In genomic region chr19:45692187-45693111, GRCh38 we compare ENCODE assay signal across 1 cellular context.
TF ChIP-seq lines count a peak whose summit lies in the region.

QPCTL (plus strand) TSS chr19:45692666; CDS start chr19:45692704, 38 bp downstream.

TF ChIP-seq in HepG2, 621 proteins besides CTCF, POLR2A, EP300 and RAD21 (continued from another document and continues in another):
- TF ChIP-seq, protein P1, sequence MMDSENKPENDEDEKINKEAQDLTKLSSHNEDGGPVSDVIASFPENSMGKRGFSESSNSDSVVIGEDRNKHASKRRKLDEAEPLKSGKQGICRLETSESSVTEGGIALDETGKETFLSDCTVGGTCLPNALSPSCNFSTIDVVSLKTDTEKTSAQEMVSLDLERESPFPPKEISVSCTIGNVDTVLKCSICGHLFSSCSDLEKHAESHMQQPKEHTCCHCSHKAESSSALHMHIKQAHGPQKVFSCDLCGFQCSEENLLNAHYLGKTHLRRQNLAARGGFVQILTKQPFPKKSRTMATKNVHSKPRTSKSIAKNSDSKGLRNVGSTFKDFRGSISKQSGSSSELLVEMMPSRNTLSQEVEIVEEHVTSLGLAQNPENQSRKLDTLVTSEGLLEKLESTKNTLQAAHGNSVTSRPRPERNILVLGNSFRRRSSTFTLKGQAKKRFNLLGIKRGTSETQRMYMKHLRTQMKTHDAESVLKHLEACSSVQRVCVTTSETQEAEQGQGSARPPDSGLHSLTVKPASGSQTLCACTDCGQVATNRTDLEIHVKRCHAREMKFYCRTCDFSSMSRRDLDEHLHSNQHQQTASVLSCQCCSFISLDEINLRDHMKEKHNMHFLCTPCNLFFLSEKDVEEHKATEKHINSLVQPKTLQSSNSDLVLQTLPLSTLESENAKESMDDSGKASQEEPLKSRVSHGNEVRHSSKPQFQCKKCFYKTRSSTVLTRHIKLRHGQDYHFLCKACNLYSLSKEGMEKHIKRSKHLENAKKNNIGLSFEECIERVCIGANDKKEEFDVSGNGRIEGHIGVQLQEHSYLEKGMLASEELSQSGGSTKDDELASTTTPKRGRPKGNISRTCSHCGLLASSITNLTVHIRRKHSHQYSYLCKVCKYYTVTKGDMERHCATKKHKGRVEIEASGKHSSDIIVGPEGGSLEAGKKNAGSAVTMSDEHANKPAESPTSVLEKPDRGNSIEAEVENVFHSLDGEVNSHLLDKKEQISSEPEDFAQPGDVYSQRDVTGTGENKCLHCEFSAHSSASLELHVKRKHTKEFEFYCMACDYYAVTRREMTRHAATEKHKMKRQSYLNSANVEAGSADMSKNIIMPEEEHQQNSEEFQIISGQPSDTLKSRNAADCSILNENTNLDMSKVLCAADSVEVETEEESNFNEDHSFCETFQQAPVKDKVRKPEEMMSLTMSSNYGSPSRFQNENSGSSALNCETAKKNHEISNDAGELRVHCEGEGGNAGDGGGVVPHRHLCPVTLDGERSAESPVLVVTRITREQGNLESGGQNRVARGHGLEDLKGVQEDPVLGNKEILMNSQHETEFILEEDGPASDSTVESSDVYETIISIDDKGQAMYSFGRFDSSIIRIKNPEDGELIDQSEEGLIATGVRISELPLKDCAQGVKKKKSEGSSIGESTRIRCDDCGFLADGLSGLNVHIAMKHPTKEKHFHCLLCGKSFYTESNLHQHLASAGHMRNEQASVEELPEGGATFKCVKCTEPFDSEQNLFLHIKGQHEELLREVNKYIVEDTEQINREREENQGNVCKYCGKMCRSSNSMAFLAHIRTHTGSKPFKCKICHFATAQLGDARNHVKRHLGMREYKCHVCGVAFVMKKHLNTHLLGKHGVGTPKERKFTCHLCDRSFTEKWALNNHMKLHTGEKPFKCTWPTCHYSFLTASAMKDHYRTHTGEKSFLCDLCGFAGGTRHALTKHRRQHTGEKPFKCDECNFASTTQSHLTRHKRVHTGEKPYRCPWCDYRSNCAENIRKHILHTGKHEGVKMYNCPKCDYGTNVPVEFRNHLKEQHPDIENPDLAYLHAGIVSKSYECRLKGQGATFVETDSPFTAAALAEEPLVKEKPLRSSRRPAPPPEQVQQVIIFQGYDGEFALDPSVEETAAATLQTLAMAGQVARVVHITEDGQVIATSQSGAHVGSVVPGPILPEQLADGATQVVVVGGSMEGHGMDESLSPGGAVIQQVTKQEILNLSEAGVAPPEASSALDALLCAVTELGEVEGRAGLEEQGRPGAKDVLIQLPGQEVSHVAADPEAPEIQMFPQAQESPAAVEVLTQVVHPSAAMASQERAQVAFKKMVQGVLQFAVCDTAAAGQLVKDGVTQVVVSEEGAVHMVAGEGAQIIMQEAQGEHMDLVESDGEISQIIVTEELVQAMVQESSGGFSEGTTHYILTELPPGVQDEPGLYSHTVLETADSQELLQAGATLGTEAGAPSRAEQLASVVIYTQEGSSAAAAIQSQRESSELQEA (CRISPR knock-in tag; IDR thresholded peaks at IDR 0.05; ENCODE audit: not compliant biosample characterization): peak; percentile 76
- TF ChIP-seq NONO (IDR thresholded peaks at IDR 0.05) (no peak), NONO (CRISPR knock-in tag; conservative IDR thresholded peaks at IDR 0.05) (peak; percentile 4), SRSF1 (optimal IDR thresholded peaks at IDR 0.05; ENCODE audit: low read depth, low read length) (no peak), ZNF891 (CRISPR knock-in tag; IDR thresholded peaks at IDR 0.05) (peak; percentile 37; the same call in 1 of the 2 replicates), ZNF878 (CRISPR knock-in tag; IDR thresholded peaks at IDR 0.05) (no peak), ZNF414 (CRISPR knock-in tag; IDR thresholded peaks at IDR 0.05) (peak; percentile 62; the same call in 1 of the 2 replicates), RXRA (CRISPR knock-in tag; IDR thresholded peaks at IDR 0.05) (peak; percentile 40; the same call in 1 of the 2 replicates), CC2D1A (CRISPR knock-in tag; IDR thresholded peaks at IDR 0.05) (0 out of 2 replicates have a peak, but pooled peaks have one; percentile 6), KAT8 (CRISPR knock-in tag; IDR thresholded peaks at IDR 0.05) (0 out of 2 replicates have a peak, but pooled peaks have one; percentile 10), ELF4 (CRISPR knock-in tag; IDR thresholded peaks at IDR 0.05; ENCODE audit: borderline replicate concordance) (peak; percentile 16; the same call in 1 of the 2 replicates), TBP (CRISPR knock-in tag; IDR thresholded peaks at IDR 0.05) (no peak), MNT (IDR thresholded peaks at IDR 0.05) (peak; percentile 59), E2F1 (CRISPR knock-in tag; IDR thresholded peaks at IDR 0.05) (no peak), ZNF607 (CRISPR knock-in tag; IDR thresholded peaks at IDR 0.05; ENCODE audit: borderline replicate concordance) (0 out of 2 replicates have a peak, but pooled peaks have one; percentile 50), MIXL1 (CRISPR knock-in tag; IDR thresholded peaks at IDR 0.05) (0 out of 2 replicates have a peak, but pooled peaks have one; percentile 3), ZNF205 (CRISPR knock-in tag; IDR thresholded peaks at IDR 0.05) (0 out of 2 replicates have a peak, but pooled peaks have one; percentile 15), SNAI1 (CRISPR knock-in tag; IDR thresholded peaks at IDR 0.05; ENCODE audit: borderline replicate concordance) (0 out of 2 replicates have a peak, but pooled peaks have one; percentile 48), ARNTL (CRISPR knock-in tag; IDR thresholded peaks at IDR 0.05) (peak; percentile 46), POLR2AphosphoS5 (IDR thresholded peaks at IDR 0.05; ENCODE audit: low read depth, low read length) (peak; percentile 91), ATF7 (IDR thresholded peaks at IDR 0.05) (no peak), ATF7 (CRISPR knock-in tag; IDR thresholded peaks at IDR 0.05) (no peak), KDM2A (CRISPR knock-in tag; IDR thresholded peaks at IDR 0.05; ENCODE audit: borderline replicate concordance, low read depth) (peak; percentile 71; the same call in 1 of the 2 replicates), ZNF256 (CRISPR knock-in tag; conservative IDR thresholded peaks at IDR 0.05) (no peak), ZFP91 (CRISPR knock-in tag; IDR thresholded peaks at IDR 0.05; ENCODE audit: borderline replicate concordance) (peak; percentile 40), AGO2 (optimal IDR thresholded peaks at IDR 0.05; ENCODE audit: low read depth, low read length) (peak; percentile 41), CEBPB (IDR thresholded peaks at IDR 0.05; ENCODE audit: borderline replicate concordance, low read depth, low read length) (no peak)
- TF ChIP-seq, protein P2, sequence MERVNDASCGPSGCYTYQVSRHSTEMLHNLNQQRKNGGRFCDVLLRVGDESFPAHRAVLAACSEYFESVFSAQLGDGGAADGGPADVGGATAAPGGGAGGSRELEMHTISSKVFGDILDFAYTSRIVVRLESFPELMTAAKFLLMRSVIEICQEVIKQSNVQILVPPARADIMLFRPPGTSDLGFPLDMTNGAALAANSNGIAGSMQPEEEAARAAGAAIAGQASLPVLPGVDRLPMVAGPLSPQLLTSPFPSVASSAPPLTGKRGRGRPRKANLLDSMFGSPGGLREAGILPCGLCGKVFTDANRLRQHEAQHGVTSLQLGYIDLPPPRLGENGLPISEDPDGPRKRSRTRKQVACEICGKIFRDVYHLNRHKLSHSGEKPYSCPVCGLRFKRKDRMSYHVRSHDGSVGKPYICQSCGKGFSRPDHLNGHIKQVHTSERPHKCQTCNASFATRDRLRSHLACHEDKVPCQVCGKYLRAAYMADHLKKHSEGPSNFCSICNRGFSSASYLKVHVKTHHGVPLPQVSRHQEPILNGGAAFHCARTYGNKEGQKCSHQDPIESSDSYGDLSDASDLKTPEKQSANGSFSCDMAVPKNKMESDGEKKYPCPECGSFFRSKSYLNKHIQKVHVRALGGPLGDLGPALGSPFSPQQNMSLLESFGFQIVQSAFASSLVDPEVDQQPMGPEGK (CRISPR knock-in tag; IDR thresholded peaks at IDR 0.05): peak; percentile 20; the same call in 1 of the 2 replicates
- TF ChIP-seq, protein P3, sequence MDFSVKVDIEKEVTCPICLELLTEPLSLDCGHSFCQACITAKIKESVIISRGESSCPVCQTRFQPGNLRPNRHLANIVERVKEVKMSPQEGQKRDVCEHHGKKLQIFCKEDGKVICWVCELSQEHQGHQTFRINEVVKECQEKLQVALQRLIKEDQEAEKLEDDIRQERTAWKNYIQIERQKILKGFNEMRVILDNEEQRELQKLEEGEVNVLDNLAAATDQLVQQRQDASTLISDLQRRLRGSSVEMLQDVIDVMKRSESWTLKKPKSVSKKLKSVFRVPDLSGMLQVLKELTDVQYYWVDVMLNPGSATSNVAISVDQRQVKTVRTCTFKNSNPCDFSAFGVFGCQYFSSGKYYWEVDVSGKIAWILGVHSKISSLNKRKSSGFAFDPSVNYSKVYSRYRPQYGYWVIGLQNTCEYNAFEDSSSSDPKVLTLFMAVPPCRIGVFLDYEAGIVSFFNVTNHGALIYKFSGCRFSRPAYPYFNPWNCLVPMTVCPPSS (IDR thresholded peaks at IDR 0.05): no peak
- TF ChIP-seq, protein P4, sequence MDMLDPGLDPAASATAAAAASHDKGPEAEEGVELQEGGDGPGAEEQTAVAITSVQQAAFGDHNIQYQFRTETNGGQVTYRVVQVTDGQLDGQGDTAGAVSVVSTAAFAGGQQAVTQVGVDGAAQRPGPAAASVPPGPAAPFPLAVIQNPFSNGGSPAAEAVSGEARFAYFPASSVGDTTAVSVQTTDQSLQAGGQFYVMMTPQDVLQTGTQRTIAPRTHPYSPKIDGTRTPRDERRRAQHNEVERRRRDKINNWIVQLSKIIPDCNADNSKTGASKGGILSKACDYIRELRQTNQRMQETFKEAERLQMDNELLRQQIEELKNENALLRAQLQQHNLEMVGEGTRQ (IDR thresholded peaks at IDR 0.05; ENCODE audit: low read depth, low read length): 0 out of 2 replicates have a peak, but pooled peaks have one; percentile 5
- TF ChIP-seq, protein P4 (CRISPR knock-in tag; IDR thresholded peaks at IDR 0.05; ENCODE audit: borderline replicate concordance): no peak
- TF ChIP-seq, protein P5, sequence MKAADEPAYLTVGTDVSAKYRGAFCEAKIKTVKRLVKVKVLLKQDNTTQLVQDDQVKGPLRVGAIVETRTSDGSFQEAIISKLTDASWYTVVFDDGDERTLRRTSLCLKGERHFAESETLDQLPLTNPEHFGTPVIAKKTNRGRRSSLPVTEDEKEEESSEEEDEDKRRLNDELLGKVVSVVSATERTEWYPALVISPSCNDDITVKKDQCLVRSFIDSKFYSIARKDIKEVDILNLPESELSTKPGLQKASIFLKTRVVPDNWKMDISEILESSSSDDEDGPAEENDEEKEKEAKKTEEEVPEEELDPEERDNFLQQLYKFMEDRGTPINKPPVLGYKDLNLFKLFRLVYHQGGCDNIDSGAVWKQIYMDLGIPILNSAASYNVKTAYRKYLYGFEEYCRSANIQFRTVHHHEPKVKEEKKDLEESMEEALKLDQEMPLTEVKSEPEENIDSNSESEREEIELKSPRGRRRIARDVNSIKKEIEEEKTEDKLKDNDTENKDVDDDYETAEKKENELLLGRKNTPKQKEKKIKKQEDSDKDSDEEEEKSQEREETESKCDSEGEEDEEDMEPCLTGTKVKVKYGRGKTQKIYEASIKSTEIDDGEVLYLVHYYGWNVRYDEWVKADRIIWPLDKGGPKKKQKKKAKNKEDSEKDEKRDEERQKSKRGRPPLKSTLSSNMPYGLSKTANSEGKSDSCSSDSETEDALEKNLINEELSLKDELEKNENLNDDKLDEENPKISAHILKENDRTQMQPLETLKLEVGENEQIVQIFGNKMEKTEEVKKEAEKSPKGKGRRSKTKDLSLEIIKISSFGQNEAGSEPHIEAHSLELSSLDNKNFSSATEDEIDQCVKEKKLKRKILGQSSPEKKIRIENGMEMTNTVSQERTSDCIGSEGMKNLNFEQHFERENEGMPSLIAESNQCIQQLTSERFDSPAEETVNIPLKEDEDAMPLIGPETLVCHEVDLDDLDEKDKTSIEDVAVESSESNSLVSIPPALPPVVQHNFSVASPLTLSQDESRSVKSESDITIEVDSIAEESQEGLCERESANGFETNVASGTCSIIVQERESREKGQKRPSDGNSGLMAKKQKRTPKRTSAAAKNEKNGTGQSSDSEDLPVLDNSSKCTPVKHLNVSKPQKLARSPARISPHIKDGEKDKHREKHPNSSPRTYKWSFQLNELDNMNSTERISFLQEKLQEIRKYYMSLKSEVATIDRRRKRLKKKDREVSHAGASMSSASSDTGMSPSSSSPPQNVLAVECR (CRISPR knock-in tag; IDR thresholded peaks at IDR 0.05; ENCODE audit: borderline replicate concordance): peak; percentile 97
